Comparison of ENCODE assay signal across 34 cellular contexts in genomic region chr4:170214731-170215130, GRCh38.
"Had no signal": no experiment of that assay in that cellular context is flagged by ENCODE, and none has a peak within 500 bp of the region (broad histone marks: within the 10 kb centered on the region; RNA-seq: fewer than 3 reads in every experiment).

No MANE protein-coding gene starts in this region.

- H3K4me1 Mint-ChIP-seq: activated naive CD4-positive, alpha-beta T cell treated with anti-CD3 and anti-CD28 coated beads, Interleukin-2, amount 10 ng/mL, durations not matched to agents 7 days and 5 days; activated naive CD4-positive, alpha-beta T cell treated with anti-CD3 and anti-CD28 coated beads, Interleukin-2, amount 50 U/mL, for 24 hours; activated naive CD8-positive, alpha-beta T cell treated with anti-CD3 and anti-CD28 coated beads for 36 hours; activated naive CD8-positive, alpha-beta T cell treated with anti-CD3 and anti-CD28 coated beads, Interleukin-2, amount 10 ng/mL, durations not matched to agents 7 days and 5 days; activated naive CD8-positive, alpha-beta T cell treated with anti-CD3 and anti-CD28 coated beads, Interleukin-2, amount 50 U/mL, for 24 hours; activated T-helper 17 cell treated with anti-CD3 and anti-CD28 coated beads, Interleukin-2, amount 50 U/mL, for 72 hours; brain; central memory CD8-positive, alpha-beta T cell had no signal

- DNase-seq: activated effector memory CD4-positive, alpha-beta T cell treated with anti-CD3 and anti-CD28 coated beads, Interleukin-2, amount 50 U/mL, for 16 hours; activated effector memory CD4-positive, alpha-beta T cell treated with Interleukin-2 at 50 U/mL for 16 hours; activated gamma-delta T cell; activated gamma-delta T cell treated with Interleukin-2 at 50 U/mL for 16 hours; activated naive CD4-positive, alpha-beta T cell; activated naive CD4-positive, alpha-beta T cell treated with anti-CD3 and anti-CD28 coated beads for 36 hours; activated naive CD4-positive, alpha-beta T cell treated with anti-CD3 and anti-CD28 coated beads, Interleukin-2, amount 10 ng/mL, durations not matched to agents 7 days and 5 days; activated naive CD4-positive, alpha-beta T cell treated with anti-CD3 and anti-CD28 coated beads, Interleukin-2, amount 50 U/mL, for 16 hours; activated naive CD4-positive, alpha-beta T cell treated with Interleukin-2 at 50 U/mL for 16 hours; activated naive CD8-positive, alpha-beta T cell treated with anti-CD3 and anti-CD28 coated beads for 36 hours; activated naive CD8-positive, alpha-beta T cell treated with anti-CD3 and anti-CD28 coated beads, Interleukin-2, amount 10 ng/mL, durations not matched to agents 7 days and 5 days; activated naive CD8-positive, alpha-beta T cell treated with anti-CD3 and anti-CD28 coated beads, Interleukin-2, amount 50 U/mL, for 24 hours; activated T-cell treated with anti-CD3 and anti-CD28 coated beads, Interleukin-2, amount 50 U/mL, for 24 hours; activated T-cell treated with anti-CD3 and anti-CD28 coated beads, Interleukin-2, amount 50 U/mL, for 4 hours; activated T-cell treated with anti-CD3 and anti-CD28 coated beads, Interleukin-2, amount 50 U/mL, for 48 hours; activated T-cell treated with anti-CD3 and anti-CD28 coated beads, Interleukin-2, amount 50 U/mL, for 72 hours; adrenal gland; amniotic stem cell; amygdala; anterior cingulate cortex; aorta; body of pancreas; brain microvascular endothelial cell; caudate nucleus; central memory CD4-positive, alpha-beta T cell; cerebellar nuclear complex had no signal

- H3K4me3 Mint-ChIP-seq: activated naive CD4-positive, alpha-beta T cell treated with anti-CD3 and anti-CD28 coated beads for 36 hours; activated naive CD4-positive, alpha-beta T cell treated with anti-CD3 and anti-CD28 coated beads, Interleukin-2, amount 10 ng/mL, durations not matched to agents 7 days and 5 days; activated naive CD4-positive, alpha-beta T cell treated with anti-CD3 and anti-CD28 coated beads, Interleukin-2, amount 50 U/mL, for 24 hours; activated naive CD8-positive, alpha-beta T cell; activated naive CD8-positive, alpha-beta T cell treated with anti-CD3 and anti-CD28 coated beads for 36 hours; activated naive CD8-positive, alpha-beta T cell treated with anti-CD3 and anti-CD28 coated beads, Interleukin-2, amount 10 ng/mL, durations not matched to agents 7 days and 5 days; activated naive CD8-positive, alpha-beta T cell treated with anti-CD3 and anti-CD28 coated beads, Interleukin-2, amount 50 U/mL, for 24 hours; activated T-cell treated with anti-CD3 and anti-CD28 coated beads, Interleukin-2, amount 50 U/mL, for 24 hours; activated T-cell treated with anti-CD3 and anti-CD28 coated beads, Interleukin-2, amount 50 U/mL, for 4 hours; activated T-cell treated with anti-CD3 and anti-CD28 coated beads, Interleukin-2, amount 50 U/mL, for 72 hours; activated T-helper 1 cell treated with anti-CD3 and anti-CD28 coated beads, Interleukin-12 subunit alpha, Interleukin-12 subunit beta, Interleukin-2, Interleukin-4 antibody, amounts not matched to agents 30 ng/mL and 10 ng/mL and 1 ng/mL, durations not matched to agents 14 hours and 24 hours and 36 hours; activated T-helper 17 cell treated with anti-CD3 and anti-CD28 coated beads, Interleukin-2, amount 50 U/mL, for 72 hours; brain; central memory CD8-positive, alpha-beta T cell had no signal

- H3K36me3 Mint-ChIP-seq: activated naive CD4-positive, alpha-beta T cell treated with anti-CD3 and anti-CD28 coated beads, Interleukin-2, amount 10 ng/mL, durations not matched to agents 7 days and 5 days; activated naive CD4-positive, alpha-beta T cell treated with anti-CD3 and anti-CD28 coated beads, Interleukin-2, amount 50 U/mL, for 24 hours; activated naive CD8-positive, alpha-beta T cell; activated naive CD8-positive, alpha-beta T cell treated with anti-CD3 and anti-CD28 coated beads for 36 hours; activated naive CD8-positive, alpha-beta T cell treated with anti-CD3 and anti-CD28 coated beads, Interleukin-2, amount 10 ng/mL, durations not matched to agents 7 days and 5 days; brain had no signal

- H3K27ac Mint-ChIP-seq: activated naive CD4-positive, alpha-beta T cell treated with anti-CD3 and anti-CD28 coated beads for 36 hours; activated naive CD4-positive, alpha-beta T cell treated with anti-CD3 and anti-CD28 coated beads, Interleukin-2, amount 10 ng/mL, durations not matched to agents 7 days and 5 days; activated naive CD4-positive, alpha-beta T cell treated with anti-CD3 and anti-CD28 coated beads, Interleukin-2, amount 50 U/mL, for 24 hours; activated naive CD4-positive, alpha-beta T cell treated with anti-CD3 and anti-CD28 coated beads, Interleukin-2, amount 50 U/mL, for 72 hours; activated naive CD8-positive, alpha-beta T cell; activated naive CD8-positive, alpha-beta T cell treated with anti-CD3 and anti-CD28 coated beads for 36 hours; activated naive CD8-positive, alpha-beta T cell treated with anti-CD3 and anti-CD28 coated beads, Interleukin-2, amount 10 ng/mL, durations not matched to agents 7 days and 5 days; activated naive CD8-positive, alpha-beta T cell treated with anti-CD3 and anti-CD28 coated beads, Interleukin-2, amount 50 U/mL, for 24 hours; activated T-cell treated with anti-CD3 and anti-CD28 coated beads, Interleukin-2, amount 50 U/mL, for 24 hours; activated T-cell treated with anti-CD3 and anti-CD28 coated beads, Interleukin-2, amount 50 U/mL, for 72 hours; activated T-helper 1 cell treated with anti-CD3 and anti-CD28 coated beads, Interleukin-12 subunit alpha, Interleukin-12 subunit beta, Interleukin-2, Interleukin-4 antibody, amounts not matched to agents 30 ng/mL and 10 ng/mL and 1 ng/mL, durations not matched to agents 14 hours and 24 hours and 36 hours; activated T-helper 17 cell treated with anti-CD3 and anti-CD28 coated beads, Interleukin-2, amount 50 U/mL, for 72 hours; activated T-helper 2 cell treated with anti-CD3 and anti-CD28 coated beads, Interferon-gamma antibody, Interleukin-2, Interleukin-4, amounts not matched to agents 10 μg/mL and 5 μg/mL and 100 μg/mL, durations not matched to agents 14 hours and 24 hours and 36 hours; brain had no signal

- ATAC-seq: activated naive CD4-positive, alpha-beta T cell treated with anti-CD3 and anti-CD28 coated beads, Interleukin-2, amount 50 U/mL, for 72 hours; activated naive CD8-positive, alpha-beta T cell treated with anti-CD3 and anti-CD28 coated beads, Interleukin-2, amount 50 U/mL, for 24 hours; activated T-cell treated with anti-CD3 and anti-CD28 coated beads, Interleukin-2, amount 50 U/mL, for 4 hours; activated T-cell treated with anti-CD3 and anti-CD28 coated beads, Interleukin-2, amount 50 U/mL, for 72 hours; activated T-helper 17 cell treated with anti-CD3 and anti-CD28 coated beads, Interleukin-2, amount 50 U/mL, for 72 hours; body of pancreas had no signal

- H3K27me3 Mint-ChIP-seq: activated naive CD4-positive, alpha-beta T cell treated with anti-CD3 and anti-CD28 coated beads, Interleukin-2, amount 10 ng/mL, durations not matched to agents 7 days and 5 days; activated naive CD4-positive, alpha-beta T cell treated with anti-CD3 and anti-CD28 coated beads, Interleukin-2, amount 50 U/mL, for 24 hours; activated naive CD8-positive, alpha-beta T cell; activated naive CD8-positive, alpha-beta T cell treated with anti-CD3 and anti-CD28 coated beads for 36 hours; activated naive CD8-positive, alpha-beta T cell treated with anti-CD3 and anti-CD28 coated beads, Interleukin-2, amount 10 ng/mL, durations not matched to agents 7 days and 5 days; activated naive CD8-positive, alpha-beta T cell treated with anti-CD3 and anti-CD28 coated beads, Interleukin-2, amount 50 U/mL, for 24 hours; activated T-cell treated with anti-CD3 and anti-CD28 coated beads, Interleukin-2, amount 50 U/mL, for 24 hours; activated T-helper 17 cell treated with anti-CD3 and anti-CD28 coated beads, Interleukin-2, amount 50 U/mL, for 72 hours; brain; central memory CD8-positive, alpha-beta T cell had no signal
